In genomic region chr1:93164816-93165215, GRCh38 we compare ENCODE assay signal across 15 cellular contexts. TPM values are rescaled to one million over a fixed set of nuclear protein-coding genes. Genes with fewer than 3 reads are reported as not detected.
DNase-seq lines count a peak whose midpoint lies in the region; ATAC-seq and TF ChIP-seq lines count a peak whose summit lies in the region.
"Had no signal": no experiment of that assay in that cellular context is flagged by ENCODE, and none has a peak within 500 bp of the region (broad histone marks: within the 10 kb centered on the region; RNA-seq: fewer than 3 reads in every experiment).

No MANE protein-coding gene starts in this region.

- peaks cover 37 to 57% of the 10 kb centered on the region in 2 donors for H3K36me3 Mint-ChIP-seq in CD14-positive monocyte
- H3K36me3 Mint-ChIP-seq in GM23338 (ENCODE audit: low read depth): peaks cover 13% of the 10 kb centered on the region

- H3K9me3 ChIP-seq in trophoblast cell (ENCODE audit: insufficient read depth, low read depth, low read length) (no peaks in the 10 kb centered on the region), OCI-LY7 (ENCODE audit: low read length) (peaks cover 31% of the 10 kb centered on the region; the same call in 1 of the 2 replicates)
- H3K9me3 ChIP-seq: BE2C, Peyer's patch had no signal

- no peaks in the 10 kb centered on the region for H3K9me2 ChIP-seq in GM23338 (ENCODE audit: insufficient read depth)
- no peaks in the 10 kb centered on the region for H3K9me2 ChIP-seq in OCI-LY7 (ENCODE audit: insufficient read depth, low read length)

- H3K79me1 ChIP-seq in trophoblast cell (ENCODE audit: low read length): no peaks in the 10 kb centered on the region

- H3K27ac Mint-ChIP-seq in CD14-positive monocyte: peak overlapping the region in 6 of 7 donors; percentile 40 to 88 (median 78)
- no peak overlapping the region for H3K27ac Mint-ChIP-seq in GM23338

- peak overlapping the region; percentile 62 for H3K4ac ChIP-seq in trophoblast cell (ENCODE audit: low read depth, low read length)

- H3K23ac ChIP-seq in trophoblast cell (ENCODE audit: low read length): no peak overlapping the region

- intact Hi-C loops in CD14-positive monocyte (cut with micrococcal nuclease) (no loop called here), OCI-LY7 (cut with micrococcal nuclease; ENCODE audit: unreplicated experiment) (no loop called here)

- H2BK5ac ChIP-seq in trophoblast cell (ENCODE audit: low read depth, low read length, poor library complexity): no peak overlapping the region

- peaks cover 8% of the 10 kb centered on the region; the same call in 1 of the 2 replicates for H4K20me1 ChIP-seq in GM23338 (replicated peaks; ENCODE audit: insufficient read depth)
- peaks cover 4% of the 10 kb centered on the region; the same call in 1 of the 2 replicates for H4K20me1 ChIP-seq in OCI-LY7 (ENCODE audit: insufficient read depth, low read length)

- no peak overlapping the region for H2AK5ac ChIP-seq in trophoblast cell (ENCODE audit: low read length)

- ATAC-seq in GM23338: no peak

- H3K4me1 Mint-ChIP-seq in CD14-positive monocyte (peaks cover 14% of the 10 kb centered on the region), GM23338 (peaks cover 16% of the 10 kb centered on the region)

- DNase-seq in CD14-positive monocyte (ENCODE audit: low spot score) (no peak), GM23338 (ENCODE audit: low spot score) (no peak), fibroblast of mammary gland (ENCODE audit: low read depth) (peak; percentile 21), trophoblast cell (no peak), NCI-H2196 (lab: John Stamatoyannopoulos, UW; ENCODE audit: unreplicated experiment) (no peak), NCI-H187 treated with DMSO at 0.1 percent for 48 hours (lab: John Stamatoyannopoulos, UW) (no peak), OCI-LY7 (ENCODE audit: low spot score) (no peak)
- no peak for DNase-seq in activated effector memory CD4-positive, alpha-beta T cell treated with anti-CD3 and anti-CD28 coated beads, Interleukin-2, amount 50 U/mL, for 16 hours
- DNase-seq: BE2C, DMS153, KG1, NCI-H1048, NCI-H1694, NCI-H748 treated with DMSO at 0.1 percent for 48 hours, Peyer's patch had no signal

- H3K79me2 ChIP-seq in GM23338 (replicated peaks; ENCODE audit: insufficient read depth) (peaks cover 67% of the 10 kb centered on the region), trophoblast cell (ENCODE audit: control insufficient read depth, insufficient read depth, low read length, poor library complexity) (peaks cover 2% of the 10 kb centered on the region), OCI-LY7 (ENCODE audit: insufficient read depth, low read depth, low read length) (peaks cover 92% of the 10 kb centered on the region)

- no peak overlapping the region for H3K9ac ChIP-seq in trophoblast cell (ENCODE audit: low read length)

- H3K27ac ChIP-seq in GM23338 (ENCODE audit: low read depth) (peak overlapping the region; percentile 46; the same call in 1 of the 2 replicates), trophoblast cell (ENCODE audit: low read depth, low read length) (no peak overlapping the region), OCI-LY7 (ENCODE audit: low read depth, low read length, poor library complexity, severe bottlenecking) (no peak overlapping the region)
- H3K27ac ChIP-seq: Peyer's patch had no signal

- CTCF ChIA-PET in OCI-LY7 (lab: Charles Lee; ENCODE audit: unreplicated experiment): no interaction called here

- no peak overlapping the region for H3K4me3 ChIP-seq in GM23338
- no peak overlapping the region for H3K4me3 ChIP-seq in fibroblast of mammary gland (ENCODE audit: control insufficient read depth, low read depth, low read length)
- no peak overlapping the region for H3K4me3 ChIP-seq in trophoblast cell (ENCODE audit: low read depth, low read length)
- H3K4me3 ChIP-seq in OCI-LY7 (ENCODE audit: low read depth, low read length, poor library complexity, severe bottlenecking): no peak overlapping the region
- H3K4me3 ChIP-seq: Peyer's patch had no signal

- H3K14ac ChIP-seq in trophoblast cell (ENCODE audit: low read length): no peak overlapping the region

- H2BK12ac ChIP-seq in trophoblast cell (ENCODE audit: low read length): no peak overlapping the region

- H3K27me3 Mint-ChIP-seq in CD14-positive monocyte (ENCODE audit: low read depth in 3 of 3) (no peaks in the 10 kb centered on the region), GM23338 (ENCODE audit: insufficient read depth, low read depth, poor library complexity) (no peaks in the 10 kb centered on the region)

- H4K91ac ChIP-seq in trophoblast cell (ENCODE audit: low read depth, low read length): no peak overlapping the region

- H3K4me3 Mint-ChIP-seq in CD14-positive monocyte: no peak overlapping the region
- no peak overlapping the region for H3K4me3 Mint-ChIP-seq in GM23338

- no peak overlapping the region for H3K18ac ChIP-seq in trophoblast cell (ENCODE audit: low read length)

- peak overlapping the region; percentile 42 for H4K8ac ChIP-seq in trophoblast cell (ENCODE audit: low read depth, low read length)

- H3K27me3 ChIP-seq in GM23338 (ENCODE audit: insufficient read depth) (no peaks in the 10 kb centered on the region), trophoblast cell (ENCODE audit: insufficient read depth, low read length) (no peaks in the 10 kb centered on the region)
- H3K27me3 ChIP-seq: BE2C, Peyer's patch had no signal

- peaks cover 0 to 8% (median 3%) of the 10 kb centered on the region in 7 donors for H3K9me3 Mint-ChIP-seq in CD14-positive monocyte
- no peaks in the 10 kb centered on the region for H3K9me3 Mint-ChIP-seq in GM23338

- H2AFZ ChIP-seq in GM23338 (no peak overlapping the region), trophoblast cell (ENCODE audit: insufficient read depth, low read length, poor library complexity) (no peak overlapping the region), OCI-LY7 (ENCODE audit: low read length) (no peak overlapping the region)

- TF ChIP-seq CTCF in CD14-positive monocyte (IDR thresholded peaks at IDR 0.05): no peak
- no peak for TF ChIP-seq CTCF in GM23338 (conservative IDR thresholded peaks at IDR 0.05; ENCODE audit: low read depth in 2 of 2)
- TF ChIP-seq CTCF in fibroblast of mammary gland (conservative IDR thresholded peaks at IDR 0.05; ENCODE audit: control insufficient read depth, insufficient read depth, low read depth, low read length): no peak
- TF ChIP-seq CTCF in OCI-LY7 (conservative IDR thresholded peaks at IDR 0.05; ENCODE audit: low read length): no peak

- POLR2A ChIA-PET in OCI-LY7 (lab: Charles Lee): interaction anchor here (0.7 to 2.1 kb wide), 5 partner anchors 9 to 143 kb away, joined by 3 to 6 read pairs (median 3); no protein-coding TSS in a partner anchor

- H3K4me2 ChIP-seq in GM23338 (no peak overlapping the region), trophoblast cell (ENCODE audit: low read length) (no peak overlapping the region), OCI-LY7 (ENCODE audit: low read length) (no peak overlapping the region)

- no peak overlapping the region for H2BK120ac ChIP-seq in trophoblast cell (ENCODE audit: insufficient read depth, low read length, poor library complexity)

- WGBS in trophoblast cell (ENCODE audit: extremely low coverage, insufficient coverage, insufficient read length): no CpG with 5 or more reads among the region's 2 CpGs

- no peaks in the 10 kb centered on the region for H3F3A ChIP-seq in GM23338 (replicated peaks; ENCODE audit: low read depth)

- H4K12ac ChIP-seq in trophoblast cell (ENCODE audit: low read depth, low read length): no peak overlapping the region

- H3K36me3 ChIP-seq in GM23338 (ENCODE audit: insufficient read depth) (no peaks in the 10 kb centered on the region), trophoblast cell (ENCODE audit: control insufficient read depth in 1 of 2, insufficient read depth in 2 of 2, low read length in 2 of 2) (peaks cover 0 to 2% of the 10 kb centered on the region in 2 experiments), OCI-LY7 (ENCODE audit: insufficient read depth, low read length) (peaks cover 68% of the 10 kb centered on the region)
- H3K36me3 ChIP-seq: BE2C, Peyer's patch had no signal

- H3K4me1 ChIP-seq in GM23338 (ENCODE audit: insufficient read depth): 0 out of 2 replicates have a peak, but pooled peaks cover 3% of the 10 kb centered on the region
- H3K4me1 ChIP-seq in trophoblast cell (ENCODE audit: control insufficient read depth in 1 of 2, insufficient read depth in 2 of 2, low read length in 2 of 2): no peaks in the 10 kb centered on the region
- no peaks in the 10 kb centered on the region for H3K4me1 ChIP-seq in OCI-LY7 (ENCODE audit: insufficient read depth, low read length, poor library complexity, severe bottlenecking)
- H3K4me1 ChIP-seq: BE2C, Peyer's patch had no signal

- BruUV-seq in OCI-LY7 (replicated peaks; lab: Mats Ljungman, UMichigan): no TSS peak

TF ChIP-seq in GM23338, 12 proteins besides CTCF, POLR2A, EP300 and RAD21 (continues in another document):
- no peak for TF ChIP-seq ZNF331 (CRISPR knock-in tag; IDR thresholded peaks at IDR 0.05; ENCODE audit: low read depth)
- no peak for TF ChIP-seq JUNB (IDR thresholded peaks at IDR 0.05; ENCODE audit: unreplicated experiment)
- TF ChIP-seq STAT1 (IDR thresholded peaks at IDR 0.05; ENCODE audit: unreplicated experiment): no peak
- TF ChIP-seq NANOG (IDR thresholded peaks at IDR 0.05; ENCODE audit: borderline replicate concordance): no peak
- no peak for TF ChIP-seq ZNF114 (CRISPR knock-in tag; IDR thresholded peaks at IDR 0.05)
- TF ChIP-seq CREB1 (CRISPR knock-in tag; IDR thresholded peaks at IDR 0.05; ENCODE audit: low read depth): no peak
- no peak for TF ChIP-seq EZH2phosphoT487 (IDR thresholded peaks at IDR 0.05; ENCODE audit: unreplicated experiment)
- no peak for TF ChIP-seq ETS1 (IDR thresholded peaks at IDR 0.05)

RNA-seq across cellular contexts. Expression of gene TMED5, which starts 15.4 kb away (rescaled TPM):
- polyA plus RNA-seq in CD14-positive monocyte (10 to 100 TPM; 62.8 to 75.8 TPM), GM23338 (2016; fragmentation: Nextera tagmentation; extraction: Ambion mirVana) (20.2 and 25.0 TPM in 2 replicates)
- total RNA-seq in GM23338 (2014; rRNA removed; shearing (Covaris generic)): 45.2 and 52.2 TPM in 2 replicates
- polyA plus RNA-seq in trophoblast cell (2013): 107 and 109 TPM in 2 replicates
- 40.3 and 43.1 TPM in 2 replicates for total RNA-seq in OCI-LY7 (2014; rRNA removed; shearing (Covaris generic))
- total RNA-seq in OCI-LY7 (2022): 49.1 and 49.2 TPM in 2 replicates

RNA-seq across cellular contexts. Expression of gene CCDC18, which starts 15.7 kb away (rescaled TPM):
- 1 to 10 TPM; 2.8 to 5.9 TPM for polyA plus RNA-seq in CD14-positive monocyte
- total RNA-seq in GM23338 (2014; rRNA removed; shearing (Covaris generic)): 7.5 and 16.3 TPM in 2 replicates
- polyA plus RNA-seq in GM23338 (2016; fragmentation: Nextera tagmentation; extraction: Ambion mirVana): 37.0 and 47.9 TPM in 2 replicates
- 9.9 and 10.8 TPM in 2 replicates for polyA plus RNA-seq in trophoblast cell (2013)
- 46.5 and 49.1 TPM in 2 replicates for total RNA-seq in OCI-LY7 (2014; rRNA removed; shearing (Covaris generic))
- total RNA-seq in OCI-LY7 (2022): 59.0 and 67.9 TPM in 2 replicates
